In genomic region chr19:35509861-35510625, GRCh38 we compare ENCODE assay signal across 8 cellular contexts. TPM values are rescaled to one million over a fixed set of nuclear protein-coding genes. Genes with fewer than 3 reads are reported as not detected.
DNase-seq lines count a peak whose midpoint lies in the region; ATAC-seq and TF ChIP-seq lines count a peak whose summit lies in the region.

No MANE protein-coding gene starts in this region.

- no peaks in the 10 kb centered on the region for H3K36me3 Mint-ChIP-seq in activated CD4-positive, alpha-beta T cell treated with anti-CD3 and anti-CD28 coated beads for 36 hours (ENCODE audit: low read depth)
- H3K36me3 Mint-ChIP-seq in chondrocyte (ENCODE audit: low read depth) = no peaks in the 10 kb centered on the region

- peaks cover 15% of the 10 kb centered on the region for H3K4me1 Mint-ChIP-seq in activated CD4-positive, alpha-beta T cell treated with anti-CD3 and anti-CD28 coated beads for 36 hours
- H3K4me1 Mint-ChIP-seq in chondrocyte (ENCODE audit: low read depth) = peaks cover 17% of the 10 kb centered on the region

- no peaks in the 10 kb centered on the region for H3K9me3 Mint-ChIP-seq in activated CD4-positive, alpha-beta T cell treated with anti-CD3 and anti-CD28 coated beads for 36 hours (ENCODE audit: low read depth)
- no peaks in the 10 kb centered on the region for H3K9me3 Mint-ChIP-seq in chondrocyte (ENCODE audit: low read depth)

- ATAC-seq in GM18868 (IDR thresholded peaks at IDR 0.05; ENCODE audit: unreplicated experiment) (peak; percentile 52), HG03520 (IDR thresholded peaks at IDR 0.05; ENCODE audit: unreplicated experiment) (no peak)
- peak; percentile 79 for ATAC-seq in activated CD4-positive, alpha-beta T cell treated with anti-CD3 and anti-CD28 coated beads for 36 hours

- TF ChIP-seq CTCF in chondrocyte (IDR thresholded peaks at IDR 0.05) = peak; percentile 98

- H3K27ac Mint-ChIP-seq in activated CD4-positive, alpha-beta T cell treated with anti-CD3 and anti-CD28 coated beads for 36 hours = no peak overlapping the region
- no peak overlapping the region for H3K27ac Mint-ChIP-seq in chondrocyte (ENCODE audit: unreplicated experiment)

- intact Hi-C loops in activated CD4-positive, alpha-beta T cell treated with anti-CD3 and anti-CD28 coated beads for 36 hours (cut with DNase I, micrococcal nuclease) = loop anchor here (1.0 to 2.0 kb wide), 2 partner anchors 35 to 82 kb away; partner anchors contain the start of gene TMEM147 (in 1 of the 2)

- CTCF ChIA-PET in activated CD4-positive, alpha-beta T cell treated with anti-CD3 and anti-CD28 coated beads for 36 hours (lab: Charles Lee) = interaction anchor here (0.6 to 2.5 kb wide), 29 partner anchors 8 to 421 kb away, joined by 3 to 16 read pairs (median 4); partner anchors contain the start of genes FFAR1 and PMIS2

- peak overlapping the region; percentile 43 for H3K4me3 Mint-ChIP-seq in activated CD4-positive, alpha-beta T cell treated with anti-CD3 and anti-CD28 coated beads for 36 hours
- H3K4me3 Mint-ChIP-seq in chondrocyte (ENCODE audit: unreplicated experiment) = peak overlapping the region; percentile 65

- DNase-seq in ACHN (peak; percentile 70), NCI-H1930 (lab: John Stamatoyannopoulos, UW) (peak; percentile 57 to 81), chondrocyte (ENCODE audit: low spot score) (no peak), left kidney (ENCODE audit: low read depth, low spot score) (peak; percentile 96)
- peak; percentile 87 for DNase-seq in activated CD4-positive, alpha-beta T cell treated with anti-CD3 and anti-CD28 coated beads for 36 hours
- peak; percentile 81 to 84 for DNase-seq in stimulated activated CD4-positive, alpha-beta T cell treated with anti-CD3 and anti-CD28 coated beads, Interleukin-2, amount 100 ng/mL, for 48 hours

- POLR2A ChIA-PET in activated CD4-positive, alpha-beta T cell treated with anti-CD3 and anti-CD28 coated beads for 36 hours (lab: Charles Lee) = no interaction called here

- H3K27me3 Mint-ChIP-seq in activated CD4-positive, alpha-beta T cell treated with anti-CD3 and anti-CD28 coated beads for 36 hours = peaks cover 43% of the 10 kb centered on the region
- H3K27me3 Mint-ChIP-seq in chondrocyte (ENCODE audit: low read depth) = peaks cover 68% of the 10 kb centered on the region

- in situ Hi-C loops in ACHN (cut with HindIII; ENCODE audit: low pct_ligation_motif_present, low pct_unique_long_range_greater_than_20kb, low sequenced_read_pairs) = no loop called here

RNA-seq across cellular contexts. Expression of gene DMKN, which starts 3.4 kb away (rescaled TPM):
- 1 to 10 TPM; 1.1 to 1.3 TPM for total RNA-seq in activated CD4-positive, alpha-beta T cell treated with anti-CD3 and anti-CD28 coated beads for 36 hours
- total RNA-seq in chondrocyte = 1.3 to 2.1 TPM in 2 of 3 replicates, not detected in the other

RNA-seq across cellular contexts. Expression of gene SBSN, which starts 18.1 kb away (rescaled TPM):
- total RNA-seq in activated CD4-positive, alpha-beta T cell treated with anti-CD3 and anti-CD28 coated beads for 36 hours = not detected
- 0.30 to 0.56 TPM (median 0.36 TPM) in 3 replicates for total RNA-seq in chondrocyte

RNA-seq across cellular contexts. Expression of gene KRTDAP, which starts 19.8 kb away (rescaled TPM):
- total RNA-seq in activated CD4-positive, alpha-beta T cell treated with anti-CD3 and anti-CD28 coated beads for 36 hours = not detected
- not detected in 3 replicates for total RNA-seq in chondrocyte

RNA-seq across cellular contexts. Expression of gene GAPDHS, which starts 23.2 kb away (rescaled TPM):
- total RNA-seq in activated CD4-positive, alpha-beta T cell treated with anti-CD3 and anti-CD28 coated beads for 36 hours = not detected
- not detected in 3 replicates for total RNA-seq in chondrocyte

RNA-seq across cellular contexts. Expression of gene TMEM147, which starts 35.4 kb away (rescaled TPM):
- 10 to 100 TPM; 73.1 to 73.8 TPM for total RNA-seq in activated CD4-positive, alpha-beta T cell treated with anti-CD3 and anti-CD28 coated beads for 36 hours
- total RNA-seq in chondrocyte = 86.3 to 105 TPM (median 90.9 TPM) in 3 replicates
